Comparison of ENCODE assay signal across 8 cellular contexts in genomic region chr18:5542393-5543035, GRCh38. TPM values are rescaled to one million over a fixed set of nuclear protein-coding genes. Genes with fewer than 3 reads are reported as not detected.
DNase-seq lines count a peak whose midpoint lies in the region; ATAC-seq and TF ChIP-seq lines count a peak whose summit lies in the region.

No MANE protein-coding gene starts in this region.

- H3K9me3 ChIP-seq in ES-I3 (ENCODE audit: control insufficient read depth, insufficient read depth, low read length) (no peaks in the 10 kb centered on the region), gastroesophageal sphincter (no peaks in the 10 kb centered on the region), psoas muscle (no peaks in the 10 kb centered on the region)

- WGBS in gastroesophageal sphincter (ENCODE audit: low coverage in 1 of 2), 2 donors, result 9 to 13% methylated on average over 7 to 10 of the region's 23 CpGs
- 5 to 7% (median 6%) methylated on average over 21 to 23 of the region's 23 CpGs for WGBS in psoas muscle, 3 donors

- peak overlapping the region in 3 of 4 donors; percentile 78 to 85 (median 83) for H3K27ac ChIP-seq in gastroesophageal sphincter
- H3K27ac ChIP-seq in psoas muscle, result no peak overlapping the region

- ATAC-seq in gastroesophageal sphincter, result no peak
- no peak for ATAC-seq in psoas muscle
- ATAC-seq in GM18868 (IDR thresholded peaks at IDR 0.05; ENCODE audit: unreplicated experiment), result no peak
- no peak for ATAC-seq in left lobe of liver

- intact Hi-C loops in psoas muscle (cut with DNase I), result no loop called here

- H3K4me1 ChIP-seq in ES-I3 (ENCODE audit: insufficient read depth, low read length) (peaks cover 8% of the 10 kb centered on the region), gastroesophageal sphincter (peaks cover 0 to 27% (median 0%) of the 10 kb centered on the region in 3 donors), psoas muscle (peaks cover 5% of the 10 kb centered on the region)

- DNase-seq in SK-N-DZ (ENCODE audit: low spot score), result peak; percentile 20
- DNase-seq in psoas muscle, result peak; percentile 25 to 51
- DNase-seq in stimulated activated CD4-positive, alpha-beta T cell treated with anti-CD3 and anti-CD28 coated beads, Interleukin-4, amount 100 ng/mL, for 4 hours, result no peak
- DNase-seq in left lobe of liver (ENCODE audit: low spot score), result no peak
- DNase-seq in NCI-H1930 (lab: John Stamatoyannopoulos, UW), result no peak

- peak overlapping the region; percentile 33 to 69 for H3K4me3 ChIP-seq in gastroesophageal sphincter
- H3K4me3 ChIP-seq in psoas muscle, result peak overlapping the region; percentile 65

- no peak for TF ChIP-seq EP300 in gastroesophageal sphincter (IDR thresholded peaks at IDR 0.05)

- peak overlapping the region; percentile 87 for H3K9ac ChIP-seq in ES-I3 (ENCODE audit: low read depth, low read length)

- TF ChIP-seq CTCF in gastroesophageal sphincter (IDR thresholded peaks at IDR 0.05) (no peak), psoas muscle (IDR thresholded peaks at IDR 0.05) (no peak)

- H3K27me3 ChIP-seq in gastroesophageal sphincter (peaks cover 44% of the 10 kb centered on the region), psoas muscle (ENCODE audit: insufficient read depth in 3 of 3, low read length in 2 of 3) (peaks cover 0 to 40% (median 6%) of the 10 kb centered on the region in 3 donors)

- no peak for TF ChIP-seq POLR2A in gastroesophageal sphincter (IDR thresholded peaks at IDR 0.05)

- H3K36me3 ChIP-seq in ES-I3 (ENCODE audit: insufficient read depth, low read length), result no peaks in the 10 kb centered on the region
- no peaks in the 10 kb centered on the region for H3K36me3 ChIP-seq in gastroesophageal sphincter
- H3K36me3 ChIP-seq in psoas muscle (ENCODE audit: insufficient read depth in 1 of 2, low read depth in 1 of 2), result no peaks in the 10 kb centered on the region

RNA-seq across cellular contexts. Expression of gene EPB41L3, which starts 1.3 kb away (rescaled TPM):
- 49.0 and 52.9 TPM in 2 replicates for polyA plus RNA-seq in SK-N-DZ (2014; cell fraction: cytosol; rRNA removed)
- polyA plus RNA-seq in SK-N-DZ (2014; cell fraction: nucleus; rRNA removed), result 65.4 and 69.7 TPM in 2 replicates
- 10 to 100 TPM; 27.4 to 66.6 (median 43.4) TPM for total RNA-seq in gastroesophageal sphincter
- total RNA-seq in psoas muscle, result 10 to 100 TPM in 1 of 4 donors, 1 to 10 TPM in 3; 6.0 to 23.6 (median 7.6) TPM
- 1 to 10 TPM; 1.4 to 2.8 (median 2.0) TPM for polyA plus RNA-seq in psoas muscle
- total RNA-seq in left lobe of liver, result 4.0 TPM

Comparison
In these comparisons a context has a peak if more than half of its experiments do, and no peak if none do; other contexts are left out.
1. DNase-seq: peak in SK-N-DZ (single experiment) and psoas muscle (2 of 2); none in stimulated activated CD4-positive, alpha-beta T cell treated with anti-CD3 and anti-CD28 coated beads, Interleukin-4, amount 100 ng/mL, for 4 hours (0 of 2), left lobe of liver (single experiment) and NCI-H1930 (0 of 2).